14 cellular contexts compared by ENCODE assay signal in the genomic region with DNA sequence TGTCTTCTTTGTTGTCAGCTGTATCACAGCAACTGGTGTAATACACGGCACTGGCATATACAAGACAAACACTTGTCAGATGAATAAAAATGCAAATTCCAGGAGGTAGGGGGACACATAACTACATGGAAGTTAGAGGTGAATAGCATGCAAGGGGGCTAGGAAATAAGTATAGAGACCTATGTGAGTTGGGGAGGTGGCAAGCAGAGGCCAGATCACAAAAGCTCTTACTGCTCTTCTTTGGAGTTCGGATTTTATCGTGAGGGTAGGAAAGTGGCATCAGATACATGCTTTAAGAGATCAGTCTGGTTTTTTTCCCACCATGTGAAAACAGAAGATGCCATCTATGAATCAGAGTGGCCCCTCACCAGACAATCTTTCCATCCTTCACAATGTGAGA. TPM values are rescaled to one million over a fixed set of nuclear protein-coding genes. Genes with fewer than 3 reads are reported as not detected.
DNase-seq lines count a peak whose midpoint lies in the region; ATAC-seq and TF ChIP-seq lines count a peak whose summit lies in the region.
"Had no signal": no experiment of that assay in that cellular context is flagged by ENCODE, and none has a peak within 500 bp of the region (broad histone marks: within the 10 kb centered on the region; RNA-seq: fewer than 3 reads in every experiment).

No MANE protein-coding gene starts in this region.

- H3K27ac Mint-ChIP-seq in GM23338 = no peak overlapping the region
- H3K27ac Mint-ChIP-seq in WTC11 = 0 out of 2 replicates have a peak overlapping the region, but pooled peaks have one; percentile 22
- H3K27ac Mint-ChIP-seq: stimulated activated effector memory CD8-positive, alpha-beta T cell treated with anti-CD3 and anti-CD28 coated beads, Interleukin-12 subunit alpha, Interleukin-12 subunit beta, amount 100 ng/mL, for 72 hours had no signal

- no peak overlapping the region for H3K23ac ChIP-seq in mesendoderm (ENCODE audit: low read length)

- H2BK5ac ChIP-seq in mesendoderm (ENCODE audit: low read length) = no peak overlapping the region

- peaks cover 39% of the 10 kb centered on the region for H3K36me3 ChIP-seq in BLaER1
- H3K36me3 ChIP-seq in GM23338 (ENCODE audit: insufficient read depth) = peaks cover 29% of the 10 kb centered on the region
- peaks cover 6% of the 10 kb centered on the region for H3K36me3 ChIP-seq in mesendoderm (ENCODE audit: control insufficient read depth, insufficient read depth, low read length)
- peaks cover 0 to 38% (median 32%) of the 10 kb centered on the region in 9 donors for H3K36me3 ChIP-seq in heart left ventricle
- H3K36me3 ChIP-seq in lower lobe of right lung = peaks cover 30% of the 10 kb centered on the region

- no peak overlapping the region for H2BK120ac ChIP-seq in mesendoderm (ENCODE audit: low read depth, low read length)

- H3K27me3 Mint-ChIP-seq in GM23338 (ENCODE audit: insufficient read depth, low read depth, poor library complexity) (peaks cover 5% of the 10 kb centered on the region), WTC11 (ENCODE audit: low read depth) (no peaks in the 10 kb centered on the region)

- H3K4me1 ChIP-seq in BLaER1 (peaks cover 38% of the 10 kb centered on the region), GM23338 (ENCODE audit: insufficient read depth) (peaks cover 17% of the 10 kb centered on the region), mesendoderm (ENCODE audit: control insufficient read depth, low read depth, low read length) (peaks cover 2% of the 10 kb centered on the region), heart left ventricle (peaks cover 3 to 47% (median 34%) of the 10 kb centered on the region in 12 donors), lower lobe of right lung (peaks cover 34% of the 10 kb centered on the region)

- H3K18ac ChIP-seq in mesendoderm (ENCODE audit: low read length) = no peak overlapping the region

- H3F3A ChIP-seq in GM23338 (replicated peaks; ENCODE audit: low read depth) = peaks cover 8% of the 10 kb centered on the region; the same call in 1 of the 2 replicates

- H3K36me3 Mint-ChIP-seq in GM23338 (ENCODE audit: low read depth) (peaks cover 45% of the 10 kb centered on the region), WTC11 (peaks cover 32% of the 10 kb centered on the region)

- peaks cover 11% of the 10 kb centered on the region for H3K79me1 ChIP-seq in mesendoderm (ENCODE audit: low read length)

- in situ Hi-C loops in G401 (cut with HindIII; ENCODE audit: low sequenced_read_pairs) = no loop called here

- H3K4me2 ChIP-seq in BLaER1 = peak overlapping the region; percentile 30; the same call in 1 of the 2 replicates
- H3K4me2 ChIP-seq in GM23338 = no peak overlapping the region
- peak overlapping the region; percentile 4 for H3K4me2 ChIP-seq in mesendoderm (ENCODE audit: low read length)

- H3K27ac ChIP-seq in BLaER1 = no peak overlapping the region
- no peak overlapping the region for H3K27ac ChIP-seq in GM23338 (ENCODE audit: low read depth)
- no peak overlapping the region for H3K27ac ChIP-seq in mesendoderm (ENCODE audit: low read depth, low read length)
- H3K27ac ChIP-seq in heart left ventricle = no peak overlapping the region
- no peak overlapping the region for H3K27ac ChIP-seq in lower lobe of right lung
- H3K27ac ChIP-seq: body of pancreas had no signal

- no peak overlapping the region for H3K4ac ChIP-seq in mesendoderm (ENCODE audit: low read depth, low read length)

- H2AK5ac ChIP-seq in mesendoderm (ENCODE audit: low read length) = no peak overlapping the region

- intact Hi-C loops in heart left ventricle (cut with DNase I) = no loop called here
- intact Hi-C loops in lower lobe of right lung (cut with DNase I) = no loop called here

- H3K4me1 Mint-ChIP-seq in GM23338 (peaks cover 22% of the 10 kb centered on the region), WTC11 (peaks cover 31% of the 10 kb centered on the region)

- H3K4me3 Mint-ChIP-seq in GM23338 = peak overlapping the region; percentile 10; the same call in 1 of the 3 replicates
- no peak overlapping the region; the same call in 1 of the 2 replicates for H3K4me3 Mint-ChIP-seq in WTC11
- H3K4me3 Mint-ChIP-seq: stimulated activated effector memory CD8-positive, alpha-beta T cell treated with anti-CD3 and anti-CD28 coated beads, Interleukin-12 subunit alpha, Interleukin-12 subunit beta, amount 100 ng/mL, for 72 hours had no signal

- H3K79me2 ChIP-seq in GM23338 (replicated peaks; ENCODE audit: insufficient read depth) = peaks cover 37% of the 10 kb centered on the region
- H3K79me2 ChIP-seq in mesendoderm (ENCODE audit: control insufficient read depth, insufficient read depth, low read length) = peaks cover 31% of the 10 kb centered on the region

- H3K4me3 ChIP-seq in BLaER1 (no peak overlapping the region), GM23338 (no peak overlapping the region), mesendoderm (ENCODE audit: low read length) (no peak overlapping the region), heart left ventricle (no peak overlapping the region), lower lobe of right lung (no peak overlapping the region)
- H3K4me3 ChIP-seq: body of pancreas had no signal

- DNase-seq in GM23338 (ENCODE audit: low spot score) (no peak), WTC11 (ENCODE audit: low spot score) (no peak), mesendoderm (no peak), heart left ventricle (no peak), G401 (ENCODE audit: low spot score) (no peak), lower lobe of right lung (no peak)
- DNase-seq in activated CD4-positive, CD25-positive, alpha-beta regulatory T cell treated with anti-CD3 and anti-CD28 coated beads, Interleukin-2, amount 50 U/mL, for 72 hours = no peak
- DNase-seq: activated CD4-positive, CD25-positive, alpha-beta regulatory T cell; body of pancreas; NCI-H2171 treated with DMSO at 0.1 percent for 48 hours; stimulated activated CD4-positive, alpha-beta T cell treated with anti-CD3 and anti-CD28 coated beads, Interleukin-4, amount 100 ng/mL, for 1 hour had no signal

- no peaks in the 10 kb centered on the region for H3K9me2 ChIP-seq in GM23338 (ENCODE audit: insufficient read depth)

- no peaks in the 10 kb centered on the region; the same call in 2 of the 3 replicates for H3K9me3 Mint-ChIP-seq in GM23338
- H3K9me3 Mint-ChIP-seq in WTC11 = no peaks in the 10 kb centered on the region
- H3K9me3 Mint-ChIP-seq: stimulated activated effector memory CD8-positive, alpha-beta T cell treated with anti-CD3 and anti-CD28 coated beads, Interleukin-12 subunit alpha, Interleukin-12 subunit beta, amount 100 ng/mL, for 72 hours had no signal

- H3K9me3 ChIP-seq in BLaER1 (no peaks in the 10 kb centered on the region), heart left ventricle (no peaks in the 10 kb centered on the region), lower lobe of right lung (no peaks in the 10 kb centered on the region)
- H3K9me3 ChIP-seq: body of pancreas had no signal

- no CpG with 5 or more reads among the region's 3 CpGs for whole genome bisulfite sequencing in mesendoderm (ENCODE audit: extremely low coverage, insufficient coverage, low lambda C conversion rate)
- WGBS in heart left ventricle, 4 donors = 61 to 71% (median 67%) methylated on average over 3 of the region's 3 CpGs

- no peak overlapping the region for H4K5ac ChIP-seq in mesendoderm (ENCODE audit: low read length)

- H2BK15ac ChIP-seq in mesendoderm (replicated peaks; ENCODE audit: low read depth) = no peak overlapping the region

- no peak for ATAC-seq in GM23338
- no peak for ATAC-seq in WTC11
- ATAC-seq in heart left ventricle = no peak
- ATAC-seq in lower lobe of right lung = no peak
- ATAC-seq: body of pancreas; stimulated activated effector memory CD8-positive, alpha-beta T cell treated with anti-CD3 and anti-CD28 coated beads, Interleukin-12 subunit alpha, Interleukin-12 subunit beta, amount 100 ng/mL, for 72 hours had no signal

- no peak overlapping the region for H2AFZ ChIP-seq in GM23338

- POLR2A ChIA-PET in WTC11 (lab: Charles Lee) = no interaction called here

- no peak overlapping the region for H3K56ac ChIP-seq in mesendoderm (ENCODE audit: low read length)

- peaks cover 49% of the 10 kb centered on the region for H4K20me1 ChIP-seq in BLaER1
- peaks cover 21% of the 10 kb centered on the region for H4K20me1 ChIP-seq in GM23338 (replicated peaks; ENCODE audit: insufficient read depth)

- no peak for TF ChIP-seq CTCF in GM23338 (conservative IDR thresholded peaks at IDR 0.05; ENCODE audit: low read depth in 2 of 2)
- TF ChIP-seq CTCF in WTC11 (IDR thresholded peaks at IDR 0.05) = no peak
- TF ChIP-seq CTCF in heart left ventricle (IDR thresholded peaks at IDR 0.05) = no peak
- no peak for TF ChIP-seq CTCF in lower lobe of right lung (IDR thresholded peaks at IDR 0.05)

- H3K9ac ChIP-seq in BLaER1 (no peak overlapping the region), mesendoderm (ENCODE audit: low read length) (no peak overlapping the region)

- TF ChIP-seq POLR2A in heart left ventricle (IDR thresholded peaks at IDR 0.05) = no peak

- CTCF ChIA-PET in WTC11 (lab: Charles Lee) = interaction anchor here (1.1 kb wide), 1 partner anchor 372 kb away, joined by 3 read pairs; no protein-coding TSS in a partner anchor

- H4K8ac ChIP-seq in mesendoderm (ENCODE audit: low read depth, low read length) = no peak overlapping the region

- H3K27me3 ChIP-seq in BLaER1 = no peaks in the 10 kb centered on the region
- no peaks in the 10 kb centered on the region for H3K27me3 ChIP-seq in GM23338 (ENCODE audit: insufficient read depth)
- no peaks in the 10 kb centered on the region for H3K27me3 ChIP-seq in mesendoderm (ENCODE audit: insufficient read depth, low read length, poor library complexity)
- H3K27me3 ChIP-seq in heart left ventricle = no peaks in the 10 kb centered on the region
- H3K27me3 ChIP-seq in lower lobe of right lung (ENCODE audit: low read depth) = no peaks in the 10 kb centered on the region
- H3K27me3 ChIP-seq: body of pancreas had no signal

RNA-seq across cellular contexts. Expression of gene SRP72, which starts 2.8 kb away (rescaled TPM):
- total RNA-seq in GM23338 (2014; rRNA removed; shearing (Covaris generic)) = 73.1 and 84.6 TPM in 2 replicates
- polyA plus RNA-seq in GM23338 (2016; fragmentation: Nextera tagmentation; extraction: Ambion mirVana) = 114 and 174 TPM in 2 replicates
- 113 to 138 TPM (median 116 TPM) in 3 replicates for total RNA-seq in WTC11 (2021)
- 234 TPM for polyA plus RNA-seq in mesendoderm (2013, experiment 1 of 2)
- polyA plus RNA-seq in mesendoderm (2013, experiment 2 of 2) = 243 TPM
- total RNA-seq in heart left ventricle = 10 to 100 TPM; 35.1 to 66.8 (median 41.7) TPM
- polyA plus RNA-seq in heart left ventricle = 10 to 100 TPM; 14.1 to 49.9 TPM
- total RNA-seq in G401 (2014; rRNA removed; shearing (Covaris generic)) = 23.8 and 51.6 TPM in 2 replicates
- total RNA-seq in lower lobe of right lung = 77.7 TPM

RNA-seq across cellular contexts. Expression of gene PAICS, which starts 28.5 kb away (rescaled TPM):
- total RNA-seq in GM23338 (2014; rRNA removed; shearing (Covaris generic)) = 366 and 390 TPM in 2 replicates
- 260 and 300 TPM in 2 replicates for polyA plus RNA-seq in GM23338 (2016; fragmentation: Nextera tagmentation; extraction: Ambion mirVana)
- total RNA-seq in WTC11 (2021) = 412 to 435 TPM (median 421 TPM) in 3 replicates
- 439 TPM for polyA plus RNA-seq in mesendoderm (2013, experiment 1 of 2)
- 436 TPM for polyA plus RNA-seq in mesendoderm (2013, experiment 2 of 2)
- total RNA-seq in heart left ventricle = 10 to 100 TPM; 11.8 to 32.2 (median 26.5) TPM
- polyA plus RNA-seq in heart left ventricle = 10 to 100 TPM; 20.4 to 55.5 TPM
- total RNA-seq in G401 (2014; rRNA removed; shearing (Covaris generic)) = 152 and 224 TPM in 2 replicates
- 21.0 TPM for total RNA-seq in lower lobe of right lung

RNA-seq across cellular contexts. Expression of gene PPAT, which starts 29.2 kb away (rescaled TPM):
- total RNA-seq in GM23338 (2014; rRNA removed; shearing (Covaris generic)) = 87.4 and 96.8 TPM in 2 replicates
- polyA plus RNA-seq in GM23338 (2016; fragmentation: Nextera tagmentation; extraction: Ambion mirVana) = 56.3 and 63.0 TPM in 2 replicates
- total RNA-seq in WTC11 (2021) = 83.4 to 91.0 TPM (median 89.0 TPM) in 3 replicates
- 50.7 TPM for polyA plus RNA-seq in mesendoderm (2013, experiment 1 of 2)
- 51.0 TPM for polyA plus RNA-seq in mesendoderm (2013, experiment 2 of 2)
- 1 to 10 TPM; 2.1 to 6.5 (median 3.7) TPM for total RNA-seq in heart left ventricle
- 1 to 10 TPM in 1 of 2 donors, under 1 TPM in 1; 0.65 to 5.1 TPM for polyA plus RNA-seq in heart left ventricle
- 41.2 and 53.2 TPM in 2 replicates for total RNA-seq in G401 (2014; rRNA removed; shearing (Covaris generic))
- total RNA-seq in lower lobe of right lung = 4.7 TPM

RNA-seq across cellular contexts. Expression of gene ARL9, which starts 41.0 kb away (rescaled TPM):
- not detected in 2 replicates for total RNA-seq in GM23338 (2014; rRNA removed; shearing (Covaris generic))
- 0.37 TPM in 2 replicates for polyA plus RNA-seq in GM23338 (2016; fragmentation: Nextera tagmentation; extraction: Ambion mirVana)
- total RNA-seq in WTC11 (2021) = 0.27 to 0.48 TPM (median 0.30 TPM) in 3 replicates
- 0.42 TPM for polyA plus RNA-seq in mesendoderm (2013, experiment 1 of 2)
- polyA plus RNA-seq in mesendoderm (2013, experiment 2 of 2) = 0.49 TPM
- total RNA-seq in heart left ventricle = under 1 TPM in 1 of 9 donors, not detected in 8; 0.21 TPM
- under 1 TPM in 1 of 2 donors, not detected in 1; 0.03 TPM for polyA plus RNA-seq in heart left ventricle
- total RNA-seq in G401 (2014; rRNA removed; shearing (Covaris generic)) = not detected in 2 replicates
- total RNA-seq in lower lobe of right lung = not detected
- total RNA-seq: body of pancreas, HT1080 had no signal
